ENCODE assay signal across 14 cellular contexts in the genomic region with DNA sequence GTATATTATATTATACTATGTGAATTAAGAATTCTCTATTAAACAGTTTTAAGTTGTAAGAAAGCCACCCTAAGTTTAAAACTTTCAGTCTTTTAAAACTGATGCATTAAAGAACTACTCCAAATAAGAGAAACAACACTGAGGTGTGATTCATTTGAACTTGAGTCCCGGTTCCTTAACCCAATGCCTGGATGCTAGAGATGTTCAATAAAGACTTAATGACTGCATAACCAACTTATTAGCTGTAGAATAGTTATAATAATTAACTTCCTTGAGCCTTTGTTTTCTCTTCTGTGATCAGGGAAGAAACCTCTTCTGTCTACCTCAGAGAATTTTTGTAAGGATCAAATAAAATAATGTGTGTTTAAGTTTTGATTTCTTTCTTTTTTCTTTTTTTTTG. TPM values are rescaled to one million over a fixed set of nuclear protein-coding genes. Genes with fewer than 3 reads are reported as not detected.
A peak's percentile ranks its signal among the peaks of the same experiment; 100 is the strongest.
DNase-seq lines count a peak whose midpoint lies in the region; ATAC-seq and TF ChIP-seq lines count a peak whose summit lies in the region.
"Had no signal": no experiment of that assay in that cellular context is flagged by ENCODE, and none has a peak within 500 bp of the region (broad histone marks: within the 10 kb centered on the region; RNA-seq: fewer than 3 reads in every experiment).

No MANE protein-coding gene starts in this region.

- ATAC-seq in activated naive CD8-positive, alpha-beta T cell treated with anti-CD3 and anti-CD28 coated beads, Interleukin-2, amount 50 U/mL, for 24 hours = no peak
- ATAC-seq in central memory CD8-positive, alpha-beta T cell (replicated peaks; ENCODE audit: extremely low read depth, poor library complexity, severe bottlenecking) = no peak
- no peak for ATAC-seq in GM18498 (IDR thresholded peaks at IDR 0.05; ENCODE audit: unreplicated experiment)

- H3K4me1 ChIP-seq in muscle layer of colon (ENCODE audit: insufficient read depth, low read length) (peaks cover 26% of the 10 kb centered on the region), tibial nerve (peaks cover 0 to 39% (median 22%) of the 10 kb centered on the region in 4 donors)

- DNase-seq in activated naive CD8-positive, alpha-beta T cell treated with anti-CD3 and anti-CD28 coated beads, Interleukin-2, amount 50 U/mL, for 24 hours = no peak
- DNase-seq in central memory CD8-positive, alpha-beta T cell (ENCODE audit: low spot score in 2 of 2) = no peak
- DNase-seq in tibial nerve (ENCODE audit: low spot score in 2 of 2) = no peak
- DNase-seq in SHP77 treated with DMSO at 0.1 percent for 48 hours (lab: John Stamatoyannopoulos, UW) = no peak
- DNase-seq in SW 1271 (lab: John Stamatoyannopoulos, UW) = no peak
- DNase-seq: activated CD4-positive, CD25-positive, alpha-beta regulatory T cell; DMS153; MV-4-11; NCI-H2171 treated with DMSO at 0.1 percent for 48 hours; substantia nigra had no signal

- H3K4me3 Mint-ChIP-seq in activated naive CD8-positive, alpha-beta T cell = no peak overlapping the region
- no peak overlapping the region for H3K4me3 Mint-ChIP-seq in activated naive CD8-positive, alpha-beta T cell treated with anti-CD3 and anti-CD28 coated beads, Interleukin-2, amount 50 U/mL, for 24 hours
- H3K4me3 Mint-ChIP-seq in central memory CD8-positive, alpha-beta T cell = no peak overlapping the region
- H3K4me3 Mint-ChIP-seq: nephron had no signal

- peak overlapping the region; percentile 16 for H3K27ac Mint-ChIP-seq in activated naive CD8-positive, alpha-beta T cell
- no peak overlapping the region for H3K27ac Mint-ChIP-seq in activated naive CD8-positive, alpha-beta T cell treated with anti-CD3 and anti-CD28 coated beads, Interleukin-2, amount 50 U/mL, for 24 hours
- H3K27ac Mint-ChIP-seq in central memory CD8-positive, alpha-beta T cell (ENCODE audit: low read depth) = peak overlapping the region; percentile 94

- no peak overlapping the region for H3K4me3 ChIP-seq in muscle layer of colon (ENCODE audit: low read depth in 1 of 2, low read length in 2 of 2)
- H3K4me3 ChIP-seq in tibial nerve = no peak overlapping the region

- TF ChIP-seq EP300 in tibial nerve (IDR thresholded peaks at IDR 0.05) = no peak

- no peaks in the 10 kb centered on the region for H3K36me3 Mint-ChIP-seq in activated naive CD8-positive, alpha-beta T cell
- no peaks in the 10 kb centered on the region for H3K36me3 Mint-ChIP-seq in activated naive CD8-positive, alpha-beta T cell treated with anti-CD3 and anti-CD28 coated beads, Interleukin-2, amount 50 U/mL, for 24 hours (ENCODE audit: low read depth)
- peaks cover 6% of the 10 kb centered on the region for H3K36me3 Mint-ChIP-seq in central memory CD8-positive, alpha-beta T cell (ENCODE audit: insufficient read depth)

- no peaks in the 10 kb centered on the region for H3K27me3 Mint-ChIP-seq in activated naive CD8-positive, alpha-beta T cell
- no peaks in the 10 kb centered on the region for H3K27me3 Mint-ChIP-seq in activated naive CD8-positive, alpha-beta T cell treated with anti-CD3 and anti-CD28 coated beads, Interleukin-2, amount 50 U/mL, for 24 hours
- no peaks in the 10 kb centered on the region for H3K27me3 Mint-ChIP-seq in central memory CD8-positive, alpha-beta T cell

- H3K27ac ChIP-seq in muscle layer of colon (ENCODE audit: low read depth, low read length) = peak overlapping the region; percentile 82
- peak overlapping the region; percentile 60 to 96 (median 86) for H3K27ac ChIP-seq in tibial nerve

- no peak overlapping the region for H3K9ac ChIP-seq in muscle layer of colon (ENCODE audit: low read length)

- no peak for TF ChIP-seq CTCF in tibial nerve (IDR thresholded peaks at IDR 0.05)

- WGBS in tibial nerve, 2 donors = 79 to 88% methylated on average over 1 of the region's 1 CpG

- no peaks in the 10 kb centered on the region for H3K27me3 ChIP-seq in muscle layer of colon (ENCODE audit: control insufficient read depth in 1 of 2, insufficient read depth in 2 of 2, low read length in 2 of 2)
- H3K27me3 ChIP-seq in tibial nerve = no peaks in the 10 kb centered on the region

- no peaks in the 10 kb centered on the region for H3K9me3 ChIP-seq in muscle layer of colon (ENCODE audit: low read length)
- H3K9me3 ChIP-seq in tibial nerve = no peaks in the 10 kb centered on the region

- H3K4me1 Mint-ChIP-seq in activated naive CD8-positive, alpha-beta T cell (ENCODE audit: low read depth) = peaks cover 19% of the 10 kb centered on the region
- peaks cover 39% of the 10 kb centered on the region for H3K4me1 Mint-ChIP-seq in activated naive CD8-positive, alpha-beta T cell treated with anti-CD3 and anti-CD28 coated beads, Interleukin-2, amount 50 U/mL, for 24 hours
- peaks cover 21% of the 10 kb centered on the region for H3K4me1 Mint-ChIP-seq in central memory CD8-positive, alpha-beta T cell

- H3K9me3 Mint-ChIP-seq in activated naive CD8-positive, alpha-beta T cell (ENCODE audit: low read depth) = no peaks in the 10 kb centered on the region
- H3K9me3 Mint-ChIP-seq in activated naive CD8-positive, alpha-beta T cell treated with anti-CD3 and anti-CD28 coated beads, Interleukin-2, amount 50 U/mL, for 24 hours = no peaks in the 10 kb centered on the region
- H3K9me3 Mint-ChIP-seq in central memory CD8-positive, alpha-beta T cell = no peaks in the 10 kb centered on the region
- H3K9me3 Mint-ChIP-seq: nephron had no signal

- no peak for TF ChIP-seq POLR2A in tibial nerve (IDR thresholded peaks at IDR 0.05)

- H3K36me3 ChIP-seq in muscle layer of colon (ENCODE audit: insufficient read depth, low read length) = no peaks in the 10 kb centered on the region
- no peaks in the 10 kb centered on the region for H3K36me3 ChIP-seq in tibial nerve

RNA-seq across cellular contexts. Expression of gene DENND4C, which starts 45.3 kb away (rescaled TPM):
- total RNA-seq in tibial nerve = 100 to 1,000 TPM in 1 of 4 donors, 10 to 100 TPM in 3; 60.4 to 102 (median 72.5) TPM

RNA-seq across cellular contexts. Expression of gene PLIN2, which starts 57.9 kb away (rescaled TPM):
- total RNA-seq in tibial nerve = 100 to 1,000 TPM in 3 of 4 donors, 10 to 100 TPM in 1; 64.7 to 595 (median 148) TPM
